ENCODE assay signal across 13 cellular contexts in genomic region chr1:183272390-183272801, GRCh38.
DNase-seq lines count a peak whose midpoint lies in the region; ATAC-seq and TF ChIP-seq lines count a peak whose summit lies in the region.
"Had no signal": no experiment of that assay in that cellular context is flagged by ENCODE, and none has a peak within 500 bp of the region (broad histone marks: within the 10 kb centered on the region; RNA-seq: fewer than 3 reads in every experiment).

No MANE protein-coding gene starts in this region.

- TF ChIP-seq CTCF in AG04449 (IDR thresholded peaks at IDR 0.05; ENCODE audit: insufficient read depth, low read length, missing control alignments) (no peak), choroid plexus epithelial cell (conservative IDR thresholded peaks at IDR 0.05; ENCODE audit: low read depth, low read length) (no peak)

- POLR2A ChIA-PET in AG04449 (lab: Yijun Ruan, JAX), result interaction anchor here (0.5 to 1.5 kb wide), 6 partner anchors 9 to 317 kb away, joined by 3 to 7 read pairs (median 3); no protein-coding TSS in a partner anchor

- H3K4me3 Mint-ChIP-seq in effector memory CD8-positive, alpha-beta T cell, result no peak overlapping the region
- H3K4me3 Mint-ChIP-seq: CD4-positive, alpha-beta memory T cell; central memory CD8-positive, alpha-beta T cell had no signal

- no peaks in the 10 kb centered on the region for H3K9me3 Mint-ChIP-seq in effector memory CD8-positive, alpha-beta T cell
- H3K9me3 Mint-ChIP-seq: CD4-positive, alpha-beta memory T cell; central memory CD8-positive, alpha-beta T cell had no signal

- H3K4me3 ChIP-seq in AG04449 (ENCODE audit: low read depth, low read length) (no peak overlapping the region), choroid plexus epithelial cell (ENCODE audit: low read depth, low read length) (no peak overlapping the region)

- no peaks in the 10 kb centered on the region for H3K36me3 Mint-ChIP-seq in effector memory CD8-positive, alpha-beta T cell (ENCODE audit: insufficient read depth)
- H3K36me3 Mint-ChIP-seq: CD4-positive, alpha-beta memory T cell had no signal

- H3K4me1 Mint-ChIP-seq in effector memory CD8-positive, alpha-beta T cell (ENCODE audit: low read depth in 2 of 2), result no peaks in the 10 kb centered on the region
- H3K4me1 Mint-ChIP-seq: CD4-positive, alpha-beta memory T cell; central memory CD8-positive, alpha-beta T cell had no signal

- no peak for ATAC-seq in effector memory CD8-positive, alpha-beta T cell (replicated peaks)

- DNase-seq in AG04449 (ENCODE audit: low read depth, low spot score), result peak; percentile 97
- peak; percentile 91 for DNase-seq in HS-5 (ENCODE audit: low read depth)
- peak; percentile 54 for DNase-seq in choroid plexus epithelial cell (ENCODE audit: low read depth)
- DNase-seq in myocyte (ENCODE audit: low read depth), result peak; percentile 86
- no peak for DNase-seq in effector memory CD8-positive, alpha-beta T cell
- DNase-seq in DMS53 treated with DMSO at 0.1 percent for 48 hours (lab: John Stamatoyannopoulos, UW; ENCODE audit: unreplicated experiment), result no peak
- no peak for DNase-seq in NCI-H1694 treated with DMSO at 0.1 percent for 48 hours (lab: John Stamatoyannopoulos, UW)
- DNase-seq in DMS 273 treated with DMSO at 0.1 percent for 48 hours (lab: John Stamatoyannopoulos, UW), result no peak
- DNase-seq: activated CD8-positive, alpha-beta memory T cell treated with anti-CD3 and anti-CD28 coated beads, Interleukin-2, amount 50 U/mL, for 48 hours; CD4-positive, alpha-beta memory T cell; Kasumi-1; NCI-H774 had no signal

- CTCF ChIA-PET in AG04449 (lab: Yijun Ruan, JAX), result interaction anchor here (0.5 to 9.3 kb wide), 5 partner anchors 8 to 310 kb away, joined by 3 to 80 read pairs (median 6); no protein-coding TSS in a partner anchor

- peaks cover 26 to 27% of the 10 kb centered on the region in 2 donors for H3K27me3 Mint-ChIP-seq in effector memory CD8-positive, alpha-beta T cell

- no peak overlapping the region for H3K27ac Mint-ChIP-seq in effector memory CD8-positive, alpha-beta T cell
- H3K27ac Mint-ChIP-seq: CD4-positive, alpha-beta memory T cell had no signal

Comparison
In these comparisons a context has a peak if more than half of its experiments do, and no peak if none do; other contexts are left out.
1. DNase-seq: peak in AG04449 (single experiment), HS-5 (single experiment), choroid plexus epithelial cell (single experiment) and myocyte (single experiment); none in effector memory CD8-positive, alpha-beta T cell (0 of 3), DMS53 treated with DMSO at 0.1 percent for 48 hours (single experiment), NCI-H1694 treated with DMSO at 0.1 percent for 48 hours (single experiment) and DMS 273 treated with DMSO at 0.1 percent for 48 hours (single experiment).